ENCODE assay signal across 16 cellular contexts in genomic region chr12:47102845-47103666, GRCh38. TPM values are rescaled to one million over a fixed set of nuclear protein-coding genes. Genes with fewer than 3 reads are reported as not detected.
DNase-seq lines count a peak whose midpoint lies in the region; ATAC-seq, FAIRE-seq and TF ChIP-seq lines count a peak whose summit lies in the region.
"Had no signal": no experiment of that assay in that cellular context is flagged by ENCODE, and none has a peak within 500 bp of the region (broad histone marks: within the 10 kb centered on the region; RNA-seq: fewer than 3 reads in every experiment).

No MANE protein-coding gene starts in this region.

- H3K9me3 ChIP-seq in GM23248 (ENCODE audit: low read depth): no peaks in the 10 kb centered on the region
- H3K9me3 ChIP-seq in ascending aorta: no peaks in the 10 kb centered on the region
- no peaks in the 10 kb centered on the region for H3K9me3 ChIP-seq in thoracic aorta

- 0 out of 2 replicates have a peak overlapping the region, but pooled peaks have one; percentile 1 for H2AFZ ChIP-seq in GM23248
- H2AFZ ChIP-seq: parathyroid adenoma had no signal

- WGBS in GM23248 (ENCODE audit: low coverage in 1 of 2, low lambda C conversion rate in 2 of 2, missing lambda C conversion rate in 2 of 2), 2 experiments: 13% methylated on average over 11 of the region's 11 CpGs

- H3K9me2 ChIP-seq in GM23248 (ENCODE audit: insufficient read depth): no peaks in the 10 kb centered on the region

- peak overlapping the region; percentile 36 for H3K4me2 ChIP-seq in GM23248 (ENCODE audit: unreplicated experiment)

- peak overlapping the region; percentile 73 for H3K27ac ChIP-seq in GM23248
- peak overlapping the region; percentile 75 to 87 for H3K27ac ChIP-seq in ascending aorta
- peak overlapping the region; percentile 79 to 82 for H3K27ac ChIP-seq in thoracic aorta
- H3K27ac ChIP-seq: parathyroid adenoma had no signal

- H3K4me3 ChIP-seq in GM23248 (peak overlapping the region; percentile 20; the same call in 1 of the 2 replicates), ascending aorta (peak overlapping the region in 1 of 2 donors; percentile 10), thoracic aorta (no peak overlapping the region)

- TF ChIP-seq CTCF in ascending aorta (IDR thresholded peaks at IDR 0.05) (no peak), thoracic aorta (IDR thresholded peaks at IDR 0.05) (no peak)

- FAIRE-seq in GM19239 (lab: Jason Lieb, UNC) (no peak), urothelium cell line (lab: Jason Lieb, UNC) (no peak)
- FAIRE-seq: TTC549 had no signal

- intact Hi-C loops in ascending aorta (cut with DNase I): loop anchor here (2.0 to 10.0 kb wide), 2 partner anchors 14 to 722 kb away; no protein-coding TSS in a partner anchor

- H3K27me3 ChIP-seq in GM23248 (replicated peaks; ENCODE audit: insufficient read depth): no peaks in the 10 kb centered on the region
- no peaks in the 10 kb centered on the region for H3K27me3 ChIP-seq in ascending aorta
- no peaks in the 10 kb centered on the region for H3K27me3 ChIP-seq in thoracic aorta (replicated peaks; ENCODE audit: insufficient read depth)

- H3K4me1 ChIP-seq in GM23248 (ENCODE audit: insufficient read depth): peaks cover 33% of the 10 kb centered on the region
- H3K4me1 ChIP-seq in ascending aorta: peaks cover 0 to 33% of the 10 kb centered on the region in 2 donors
- H3K4me1 ChIP-seq in thoracic aorta (ENCODE audit: control insufficient read depth in 1 of 2, low read depth in 2 of 2): peaks cover 16 to 47% of the 10 kb centered on the region in 2 donors
- H3K4me1 ChIP-seq: parathyroid adenoma had no signal

- no peaks in the 10 kb centered on the region for H4K20me1 ChIP-seq in GM23248 (ENCODE audit: insufficient read depth)

- H3F3A ChIP-seq in GM23248 (ENCODE audit: insufficient read depth): peaks cover 28% of the 10 kb centered on the region

- no peaks in the 10 kb centered on the region for H3K36me3 ChIP-seq in GM23248 (ENCODE audit: low read depth)
- H3K36me3 ChIP-seq in ascending aorta: peaks cover 0 to under 1% of the 10 kb centered on the region in 2 donors
- H3K36me3 ChIP-seq in thoracic aorta: no peaks in the 10 kb centered on the region

- ATAC-seq in thoracic aorta (ENCODE audit: insufficient number of reproducible peaks, low FRiP score, low read depth): peak; percentile 72

- H3K9ac ChIP-seq in GM23248: no peak overlapping the region
- H3K9ac ChIP-seq: parathyroid adenoma had no signal

- DNase-seq in GM23248: peak; percentile 91
- DNase-seq in ascending aorta (ENCODE audit: low spot score in 2 of 2): no peak
- DNase-seq in kidney glomerular epithelial cell (lab: John Stamatoyannopoulos, UW): peak; percentile 78
- DNase-seq in thoracic aorta (ENCODE audit: low spot score): no peak
- DNase-seq in GM19239 (ENCODE audit: insufficient read length, low spot score): no peak
- no peak for DNase-seq in NCI-H2196 treated with DMSO at 0.1 percent for 48 hours (lab: John Stamatoyannopoulos, UW; ENCODE audit: unreplicated experiment)
- no peak for DNase-seq in cerebellar nuclear complex (lab: John Stamatoyannopoulos, UW)
- no peak for DNase-seq in urothelium cell line (ENCODE audit: low spot score)
- DNase-seq: DMS 273 treated with DMSO at 0.1 percent for 48 hours, H9, head of caudate nucleus, NCI-H1436 treated with DMSO at 0.1 percent for 48 hours, NCI-H774, SHP77 had no signal

- H3K79me2 ChIP-seq in GM23248 (ENCODE audit: insufficient read depth): no peaks in the 10 kb centered on the region
- H3K79me2 ChIP-seq: parathyroid adenoma had no signal

- in situ Hi-C loops in GM23248 (cut with MboI): no loop called here

RNA-seq across cellular contexts. Expression of gene AMIGO2, which starts 23.3 kb away (rescaled TPM):
- 25.7 and 29.9 TPM in 2 replicates for total RNA-seq in GM23248 (2014; rRNA removed; shearing (Covaris generic))
- 19.6 and 20.5 TPM in 2 replicates for polyA plus RNA-seq in GM23248 (2016; fragmentation: Nextera tagmentation; extraction: Ambion mirVana)
- total RNA-seq in ascending aorta (22.7 TPM), thoracic aorta (10 to 100 TPM; 10.9 to 32.1 TPM)

RNA-seq across cellular contexts. Expression of gene PCED1B, which starts 23.6 kb away (rescaled TPM):
- 2.9 and 3.5 TPM in 2 replicates for total RNA-seq in GM23248 (2014; rRNA removed; shearing (Covaris generic))
- 2.7 and 3.6 TPM in 2 replicates for polyA plus RNA-seq in GM23248 (2016; fragmentation: Nextera tagmentation; extraction: Ambion mirVana)
- total RNA-seq in ascending aorta (1.5 TPM), thoracic aorta (10 to 100 TPM in 1 of 2 donors, 1 to 10 TPM in 1; 6.6 to 12.3 TPM)

Comparison
In these comparisons a context has a peak if more than half of its experiments do, and no peak if none do; other contexts are left out.
1. DNase-seq: peak in GM23248 (single experiment) and kidney glomerular epithelial cell (single experiment); none in ascending aorta (0 of 2), thoracic aorta (single experiment), GM19239 (single experiment), NCI-H2196 treated with DMSO at 0.1 percent for 48 hours (single experiment), cerebellar nuclear complex (0 of 2) and urothelium cell line (single experiment).
2. Peak in every context shown above with its lines, with median percentiles within 50 percentile points of each other: H3K27ac ChIP-seq.